ENCODE assay signal across 8 cellular contexts in the genomic region with DNA sequence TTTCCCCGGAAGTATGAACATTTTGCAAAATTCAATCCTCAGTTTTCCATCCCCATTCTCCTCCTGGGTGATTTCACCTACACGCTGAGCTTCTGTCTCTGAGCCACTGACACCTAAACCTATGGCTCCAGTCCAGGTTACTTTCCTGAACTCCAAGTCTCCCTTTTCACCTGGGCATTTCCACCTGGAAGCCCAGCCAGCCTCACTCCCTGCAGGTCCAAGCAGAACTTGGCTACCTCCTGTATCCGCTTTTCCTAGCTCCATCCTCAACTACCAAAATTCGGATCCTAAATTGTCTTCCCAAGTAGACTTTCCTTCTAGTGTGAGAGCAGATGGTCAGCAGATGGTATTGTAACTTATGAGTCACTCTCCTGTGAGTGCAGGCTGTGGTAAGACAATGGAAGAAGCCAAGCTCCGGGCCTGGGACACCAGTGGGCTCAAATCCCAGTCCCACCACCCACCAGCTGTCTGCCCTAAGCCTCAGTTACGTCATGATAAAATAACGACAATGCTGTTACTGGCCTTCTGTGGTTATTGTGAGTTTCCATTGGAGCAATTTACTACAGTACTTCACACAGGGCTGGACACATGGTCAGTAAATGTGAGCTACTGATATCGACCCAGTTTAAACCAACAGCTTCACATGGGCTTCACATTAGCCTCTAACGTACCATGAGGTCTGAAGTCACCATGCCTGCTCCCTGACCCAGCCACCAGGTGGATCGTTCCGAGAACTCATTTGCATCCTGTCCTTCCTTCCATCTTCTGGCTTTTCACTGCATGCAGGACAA. TPM values are rescaled to one million over a fixed set of nuclear protein-coding genes. Genes with fewer than 3 reads are reported as not detected.
DNase-seq lines count a peak whose midpoint lies in the region; ATAC-seq and TF ChIP-seq lines count a peak whose summit lies in the region.

No MANE protein-coding gene starts in this region.

- TF ChIP-seq CTCF in PC-9 (conservative IDR thresholded peaks at IDR 0.05) = no peak

- H2AFZ ChIP-seq in PC-9 = no peak overlapping the region

- peaks cover 26% of the 10 kb centered on the region for H3K4me1 ChIP-seq in PC-9 (replicated peaks; ENCODE audit: insufficient read depth)

- H3K9me3 ChIP-seq in PC-9 (ENCODE audit: insufficient read depth, low read depth) = no peaks in the 10 kb centered on the region

- no peak for ATAC-seq in HG03135 (IDR thresholded peaks at IDR 0.05; ENCODE audit: unreplicated experiment)
- ATAC-seq in HG03025 (IDR thresholded peaks at IDR 0.05; ENCODE audit: low FRiP score, unreplicated experiment) = no peak
- no peak for ATAC-seq in GM21528 (IDR thresholded peaks at IDR 0.05; ENCODE audit: low FRiP score, unreplicated experiment)

- no peak overlapping the region for H3K4me2 ChIP-seq in PC-9

- H3F3A ChIP-seq in PC-9 (ENCODE audit: insufficient read depth, low read depth) = peaks cover 13% of the 10 kb centered on the region

- no peaks in the 10 kb centered on the region for H3K9me2 ChIP-seq in PC-9 (ENCODE audit: insufficient read depth)

- no peaks in the 10 kb centered on the region for H4K20me1 ChIP-seq in PC-9 (ENCODE audit: insufficient read depth)

- intact Hi-C loops in PC-9 (cut with micrococcal nuclease; ENCODE audit: unreplicated experiment) = no loop called here

- POLR2A ChIA-PET in PC-9 (lab: Charles Lee; ENCODE audit: unreplicated experiment) = interaction anchor here (0.7 kb wide), 1 partner anchor 182 kb away, joined by 4 read pairs; no protein-coding TSS in a partner anchor

- BruUV-seq in PC-9 (replicated peaks; lab: Mats Ljungman, UMichigan) = no TSS peak

- peaks cover 25% of the 10 kb centered on the region for H3K36me3 ChIP-seq in PC-9 (ENCODE audit: low read depth)

- DNase-seq in DMS53 (lab: John Stamatoyannopoulos, UW) = peak; percentile 92
- peak; percentile 87 for DNase-seq in NCI-H69 (lab: John Stamatoyannopoulos, UW)
- DNase-seq in dermis blood vessel endothelial cell = peak; percentile 96
- peak; percentile 60 for DNase-seq in occipital lobe (lab: John Stamatoyannopoulos, UW)
- DNase-seq in PC-9 = no peak

- H3K4me3 ChIP-seq in PC-9 = no peak overlapping the region

- CTCF ChIA-PET in PC-9 (lab: Charles Lee) = interaction anchor here (0.8 kb wide), 1 partner anchor 55 kb away, joined by 3 read pairs; no protein-coding TSS in a partner anchor

- H3K27me3 ChIP-seq in PC-9 (ENCODE audit: insufficient read depth, low read depth) = no peaks in the 10 kb centered on the region

- no peak overlapping the region for H3K27ac ChIP-seq in PC-9

- H3K79me2 ChIP-seq in PC-9 (ENCODE audit: low read depth) = 0 out of 2 replicates have a peak, but pooled peaks cover 4% of the 10 kb centered on the region

RNA-seq across cellular contexts. Expression of a gene that starts 33.3 kb away (rescaled TPM):
- total RNA-seq in dermis blood vessel endothelial cell (959 and 1,308 TPM in 2 replicates), occipital lobe (7.2 TPM), PC-9 (2021) (0.80 and 1.5 TPM in 2 replicates)

Comparison
In these comparisons a context has a peak if more than half of its experiments do, and no peak if none do; other contexts are left out.
1. DNase-seq: peak in DMS53 (single experiment), NCI-H69 (single experiment), dermis blood vessel endothelial cell (single experiment) and occipital lobe (single experiment); none in PC-9 (0 of 2).
2. RNA of a gene that starts 33.3 kb away (total RNA-seq): 959 to 1,308 TPM in dermis blood vessel endothelial cell; 7.2 TPM in occipital lobe (single experiment) and 0.80 to 1.5 TPM in PC-9; every median in the first group is over 100 times any median in the second.